21 cellular contexts compared by ENCODE assay signal in genomic region chr10:7345717-7346116, GRCh38.
DNase-seq lines count a peak whose midpoint lies in the region; ATAC-seq, FAIRE-seq and TF ChIP-seq lines count a peak whose summit lies in the region.
"Had no signal": no experiment of that assay in that cellular context is flagged by ENCODE, and none has a peak within 500 bp of the region (broad histone marks: within the 10 kb centered on the region; RNA-seq: fewer than 3 reads in every experiment).

No MANE protein-coding gene starts in this region.

- no peak for TF ChIP-seq POLR2A in GM12891 (IDR thresholded peaks at IDR 0.05; ENCODE audit: low read depth, low read length)

- intact Hi-C loops in left cardiac atrium (cut with DNase I), result no loop called here
- intact Hi-C loops in activated naive CD4-positive, alpha-beta T cell treated with anti-CD3 and anti-CD28 coated beads for 36 hours (cut with micrococcal nuclease), result no loop called here

- peaks cover 5% of the 10 kb centered on the region for H3K36me3 Mint-ChIP-seq in chondrocyte (ENCODE audit: low read depth)
- peaks cover 49% of the 10 kb centered on the region for H3K36me3 Mint-ChIP-seq in activated naive CD4-positive, alpha-beta T cell treated with anti-CD3 and anti-CD28 coated beads for 36 hours (ENCODE audit: low read depth)

- peak; percentile 48 for FAIRE-seq in GM12891 (lab: Jason Lieb, UNC)
- FAIRE-seq: A204.1, G401.6 had no signal

- H3K9me3 Mint-ChIP-seq in chondrocyte (ENCODE audit: low read depth), result peaks cover 7% of the 10 kb centered on the region
- H3K9me3 Mint-ChIP-seq in activated naive CD4-positive, alpha-beta T cell treated with anti-CD3 and anti-CD28 coated beads for 36 hours, result peaks cover 10% of the 10 kb centered on the region

- DNase-seq in GM12891 (ENCODE audit: insufficient read length, low spot score) (no peak), dermis blood vessel endothelial cell (peak; percentile 58), left cardiac atrium (peak; percentile 26), lung microvascular endothelial cell (ENCODE audit: low read depth in 2 of 2) (peak; percentile 46 to 69), chondrocyte (ENCODE audit: low spot score) (no peak), GM10266 (ENCODE audit: extremely low spot score) (no peak)
- no peak for DNase-seq in activated naive CD4-positive, alpha-beta T cell treated with anti-CD3 and anti-CD28 coated beads for 36 hours
- DNase-seq: H9, HFFc6, MG63, NCI-H1436, NCI-H2029, NCI-H226, NCI-H510A treated with DMSO at 0.1 percent for 48 hours, NCI-H748 treated with DMSO at 0.1 percent for 48 hours, Peyer's patch had no signal

- H3K27me3 Mint-ChIP-seq in chondrocyte (ENCODE audit: low read depth), result no peaks in the 10 kb centered on the region
- no peaks in the 10 kb centered on the region for H3K27me3 Mint-ChIP-seq in activated naive CD4-positive, alpha-beta T cell treated with anti-CD3 and anti-CD28 coated beads for 36 hours (ENCODE audit: low read depth)
- H3K27me3 Mint-ChIP-seq: B cell had no signal

- peak; percentile 86 to 91 for ATAC-seq in left cardiac atrium
- no peak for ATAC-seq in GM18502 (IDR thresholded peaks at IDR 0.05; ENCODE audit: poor library complexity, unreplicated experiment)

- no peak overlapping the region for H3K4me3 Mint-ChIP-seq in chondrocyte (ENCODE audit: unreplicated experiment)
- H3K4me3 Mint-ChIP-seq in activated naive CD4-positive, alpha-beta T cell treated with anti-CD3 and anti-CD28 coated beads for 36 hours, result no peak overlapping the region
- H3K4me3 Mint-ChIP-seq: B cell, CD14-positive monocyte, H9, HFFc6 had no signal

- CTCF ChIA-PET in activated naive CD4-positive, alpha-beta T cell treated with anti-CD3 and anti-CD28 coated beads for 36 hours (lab: Charles Lee), result no interaction called here

- no peaks in the 10 kb centered on the region for H3K4me1 Mint-ChIP-seq in chondrocyte (ENCODE audit: low read depth)
- peaks cover 22% of the 10 kb centered on the region for H3K4me1 Mint-ChIP-seq in activated naive CD4-positive, alpha-beta T cell treated with anti-CD3 and anti-CD28 coated beads for 36 hours (ENCODE audit: low read depth)

- TF ChIP-seq CTCF in chondrocyte (IDR thresholded peaks at IDR 0.05), result no peak
- TF ChIP-seq CTCF in GM10266 (IDR thresholded peaks at IDR 0.05; ENCODE audit: control insufficient read depth, insufficient read depth, low read depth, missing control alignments), result no peak

- H3K27ac Mint-ChIP-seq in chondrocyte (ENCODE audit: unreplicated experiment), result no peak overlapping the region
- no peak overlapping the region for H3K27ac Mint-ChIP-seq in activated naive CD4-positive, alpha-beta T cell treated with anti-CD3 and anti-CD28 coated beads for 36 hours
- H3K27ac Mint-ChIP-seq: B cell, CD14-positive monocyte, H9, HFFc6 had no signal

TF ChIP-seq in GM12891, 5 proteins besides CTCF, POLR2A, EP300 and RAD21:
- TF ChIP-seq SPI1 (IDR thresholded peaks at IDR 0.05; ENCODE audit: low read depth, low read length) (no peak), POU2F2 (IDR thresholded peaks at IDR 0.05; ENCODE audit: low read depth, low read length) (no peak), POLR2AphosphoS5 (IDR thresholded peaks at IDR 0.05; ENCODE audit: low read depth, low read length) (no peak), PAX5 (IDR thresholded peaks at IDR 0.05; ENCODE audit: insufficient read depth, low read length, severe bottlenecking) (no peak), TAF1 (IDR thresholded peaks at IDR 0.05; ENCODE audit: low read depth, low read length) (no peak)

Comparison
In these comparisons a context has a peak if more than half of its experiments do, and no peak if none do; other contexts are left out.
1. DNase-seq: peak in dermis blood vessel endothelial cell (single experiment), left cardiac atrium (single experiment) and lung microvascular endothelial cell (2 of 2); none in GM12891 (single experiment), chondrocyte (single experiment), activated naive CD4-positive, alpha-beta T cell treated with anti-CD3 and anti-CD28 coated beads for 36 hours (single experiment) and GM10266 (single experiment).